ENCODE assay signal across 21 cellular contexts in the genomic region with DNA sequence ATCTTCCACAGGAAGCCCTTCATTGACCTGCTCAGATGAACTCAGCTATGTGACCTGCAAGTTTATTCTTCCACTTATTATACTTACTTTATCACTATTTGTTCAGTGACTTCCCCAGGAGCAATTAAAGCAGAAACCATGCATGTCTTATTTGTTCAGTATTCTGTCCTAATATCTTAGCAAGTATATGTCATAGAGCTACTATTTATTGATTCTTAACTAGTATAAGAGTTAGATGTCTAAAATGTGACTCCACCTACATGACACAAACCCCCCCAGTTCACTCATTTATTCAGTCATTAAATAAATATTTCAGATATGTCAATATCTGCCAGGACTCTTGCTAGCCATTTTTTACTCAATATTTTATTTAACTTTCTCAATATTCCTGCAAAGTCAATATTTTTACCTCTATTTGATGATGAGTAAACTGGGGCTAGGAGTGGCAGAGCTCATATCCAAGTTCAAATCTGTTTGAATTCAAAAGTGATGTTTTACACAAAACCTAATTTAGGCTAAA.
DNase-seq lines count a peak whose midpoint lies in the region; ATAC-seq and TF ChIP-seq lines count a peak whose summit lies in the region.
"Had no signal": no experiment of that assay in that cellular context is flagged by ENCODE, and none has a peak within 500 bp of the region (broad histone marks: within the 10 kb centered on the region; RNA-seq: fewer than 3 reads in every experiment).

No MANE protein-coding gene starts in this region.

- dilution Hi-C loops in mammary epithelial cell (cut with HindIII; ENCODE audit: low sequenced_read_pairs) = no loop called here

- H3K9ac ChIP-seq in PC-3 (ENCODE audit: low read length) (peak overlapping the region; percentile 48), trophoblast cell (ENCODE audit: low read length) (no peak overlapping the region), mammary epithelial cell (ENCODE audit: insufficient read depth, low read length) (no peak overlapping the region)

- no peak overlapping the region for H3K23ac ChIP-seq in trophoblast cell (ENCODE audit: low read length)

- H3K79me2 ChIP-seq in PC-3 (ENCODE audit: low read length) = no peaks in the 10 kb centered on the region
- H3K79me2 ChIP-seq in trophoblast cell (ENCODE audit: control insufficient read depth, insufficient read depth, low read length, poor library complexity) = no peaks in the 10 kb centered on the region
- H3K79me2 ChIP-seq in mammary epithelial cell (ENCODE audit: insufficient read depth, low read length) = no peaks in the 10 kb centered on the region

- peaks cover 4% of the 10 kb centered on the region for H3F3A ChIP-seq in PC-3 (ENCODE audit: low read length, unreplicated experiment)

- in situ Hi-C loops in mammary epithelial cell (cut with MboI; ENCODE audit: low sequenced_read_pairs in 2 of 2) = no loop called here

- BruUV-seq in PC-3 (replicated peaks; lab: Mats Ljungman, UMichigan) (no TSS peak), mammary epithelial cell (replicated peaks; lab: Mats Ljungman, UMichigan) (no TSS peak)

- no peak overlapping the region for H2AFZ ChIP-seq in PC-3 (ENCODE audit: low read length)
- H2AFZ ChIP-seq in trophoblast cell (ENCODE audit: insufficient read depth, low read length, poor library complexity) = no peak overlapping the region
- no peak overlapping the region for H2AFZ ChIP-seq in mammary epithelial cell (ENCODE audit: low read depth, low read length)

- H3K27me3 ChIP-seq in PC-3 (ENCODE audit: low read length) (no peaks in the 10 kb centered on the region), trophoblast cell (ENCODE audit: insufficient read depth, low read length) (no peaks in the 10 kb centered on the region), mammary epithelial cell (ENCODE audit: insufficient read depth, low read length) (no peaks in the 10 kb centered on the region)

- no peaks in the 10 kb centered on the region for H4K20me1 ChIP-seq in PC-3 (ENCODE audit: low read length)
- no peaks in the 10 kb centered on the region for H4K20me1 ChIP-seq in mammary epithelial cell (ENCODE audit: insufficient read depth, low read length)

- H4K8ac ChIP-seq in trophoblast cell (ENCODE audit: low read depth, low read length) = peak overlapping the region; percentile 54

- POLR2A ChIA-PET in PC-3 (lab: Charles Lee; ENCODE audit: unreplicated experiment) = interaction anchor here (0.6 to 0.7 kb wide), 2 partner anchors 35 to 85 kb away, joined by 3 to 4 read pairs; no protein-coding TSS in a partner anchor
- POLR2A ChIA-PET in activated CD4-positive, alpha-beta memory T cell treated with anti-CD3 and anti-CD28 coated beads, Interleukin-2, amount 10 ng/mL, durations not matched to agents 7 days and 5 days (lab: Charles Lee) = no interaction called here

- H3K4me1 ChIP-seq in PC-3 (ENCODE audit: insufficient read depth, low read length) (peaks cover 23% of the 10 kb centered on the region), trophoblast cell (ENCODE audit: control insufficient read depth in 1 of 2, insufficient read depth in 2 of 2, low read length in 2 of 2) (peaks cover 5 to 6% of the 10 kb centered on the region in 2 experiments), mammary epithelial cell (ENCODE audit: insufficient read depth, low read length) (no peaks in the 10 kb centered on the region)
- H3K4me1 ChIP-seq: Caco-2 had no signal

- no peak overlapping the region for H3K27ac Mint-ChIP-seq in activated CD4-positive, alpha-beta memory T cell treated with anti-CD3 and anti-CD28 coated beads, Interleukin-2, amount 10 ng/mL, durations not matched to agents 7 days and 5 days
- H3K27ac Mint-ChIP-seq: B cell; CD8-positive, alpha-beta T cell; T-cell had no signal

- H2AK5ac ChIP-seq in trophoblast cell (ENCODE audit: low read length) = no peak overlapping the region

- H2BK12ac ChIP-seq in trophoblast cell (ENCODE audit: low read length) = no peak overlapping the region

- no peak overlapping the region for H3K4ac ChIP-seq in trophoblast cell (ENCODE audit: low read depth, low read length)

- H3K4me3 ChIP-seq in PC-3 (ENCODE audit: low read length) (no peak overlapping the region), trophoblast cell (ENCODE audit: low read depth, low read length) (no peak overlapping the region), mammary epithelial cell (replicated peaks in 1 of 3; ENCODE audit: insufficient read depth in 1 of 3, low read depth in 2 of 3, low read length in 3 of 3) (no peak overlapping the region)

- no peak for TF ChIP-seq CTCF in PC-3 (conservative IDR thresholded peaks at IDR 0.05; ENCODE audit: low read depth, low read length)
- TF ChIP-seq CTCF in mammary epithelial cell (conservative IDR thresholded peaks at IDR 0.05 in 1 of 2, IDR thresholded peaks at IDR 0.05 in 1 of 2; ENCODE audit: extremely low read depth in 1 of 2, insufficient read depth in 1 of 2, low read depth in 1 of 2, low read length in 2 of 2) = no peak

- H3K27ac ChIP-seq in PC-3 (ENCODE audit: low read length) = peak overlapping the region; percentile 92
- no peak overlapping the region for H3K27ac ChIP-seq in trophoblast cell (ENCODE audit: low read depth, low read length)
- no peak overlapping the region for H3K27ac ChIP-seq in mammary epithelial cell (ENCODE audit: insufficient read depth, low read depth, low read length)
- H3K27ac ChIP-seq: C4-2B, RWPE1 had no signal

- CTCF ChIA-PET in PC-3 (lab: Charles Lee) (interaction anchor here (0.7 kb wide), 1 partner anchor 167 kb away, joined by 3 read pairs; no protein-coding TSS in a partner anchor), mammary epithelial cell (lab: Charles Lee; ENCODE audit: low non-redundant PET) (no interaction called here)
- CTCF ChIA-PET in activated CD4-positive, alpha-beta memory T cell treated with anti-CD3 and anti-CD28 coated beads, Interleukin-2, amount 10 ng/mL, durations not matched to agents 7 days and 5 days (lab: Charles Lee) = no interaction called here

- DNase-seq in NCI-H748 (lab: John Stamatoyannopoulos, UW; ENCODE audit: unreplicated experiment) (peak; percentile 11), NCI-H748 treated with DMSO at 0.1 percent for 48 hours (lab: John Stamatoyannopoulos, UW) (no peak), AG08395 (ENCODE audit: low spot score) (peak; percentile 0), PC-3 (peak; percentile 86), trophoblast cell (no peak), mammary epithelial cell (no peak)
- no peak for DNase-seq in activated CD4-positive, alpha-beta memory T cell treated with anti-CD3 and anti-CD28 coated beads, Interleukin-2, amount 10 ng/mL, durations not matched to agents 7 days and 5 days
- DNase-seq: Caco-2; CD8-positive, alpha-beta T cell; DMS 273 treated with DMSO at 0.1 percent for 48 hours; KG1; MM.1S; NCI-H2029; NCI-H446 treated with DMSO at 0.1 percent for 48 hours; NCI-H69; SHP77; T-cell had no signal

- intact Hi-C loops in PC-3 (cut with micrococcal nuclease) = loop anchor here (1.0 to 10.0 kb wide), 7 partner anchors 41 to 895 kb away; partner anchors contain the start of gene PLPP3
- intact Hi-C loops in mammary epithelial cell (cut with micrococcal nuclease) = no loop called here

- H3K18ac ChIP-seq in trophoblast cell (ENCODE audit: low read length) = no peak overlapping the region

- peaks cover 23% of the 10 kb centered on the region for H3K79me1 ChIP-seq in trophoblast cell (ENCODE audit: low read length)

- H3K36me3 Mint-ChIP-seq in activated CD4-positive, alpha-beta memory T cell treated with anti-CD3 and anti-CD28 coated beads, Interleukin-2, amount 10 ng/mL, durations not matched to agents 7 days and 5 days (ENCODE audit: low read depth) = no peaks in the 10 kb centered on the region
- H3K36me3 Mint-ChIP-seq: CD8-positive, alpha-beta T cell; T-cell had no signal

- H3K9me3 Mint-ChIP-seq in activated CD4-positive, alpha-beta memory T cell treated with anti-CD3 and anti-CD28 coated beads, Interleukin-2, amount 10 ng/mL, durations not matched to agents 7 days and 5 days = no peaks in the 10 kb centered on the region
- H3K9me3 Mint-ChIP-seq: CD8-positive, alpha-beta T cell; T-cell had no signal

- H3K4me3 Mint-ChIP-seq in activated CD4-positive, alpha-beta memory T cell treated with anti-CD3 and anti-CD28 coated beads, Interleukin-2, amount 10 ng/mL, durations not matched to agents 7 days and 5 days = no peak overlapping the region
- H3K4me3 Mint-ChIP-seq: B cell; CD8-positive, alpha-beta T cell; T-cell had no signal

- H3K4me1 Mint-ChIP-seq in activated CD4-positive, alpha-beta memory T cell treated with anti-CD3 and anti-CD28 coated beads, Interleukin-2, amount 10 ng/mL, durations not matched to agents 7 days and 5 days = no peaks in the 10 kb centered on the region
- H3K4me1 Mint-ChIP-seq: B cell, T-cell had no signal

- no peak overlapping the region for H3K14ac ChIP-seq in trophoblast cell (ENCODE audit: low read length)

- peak; percentile 91 for ATAC-seq in PC-3
- ATAC-seq: CD8-positive, alpha-beta T cell; Panc1; T-cell had no signal

- H3K4me2 ChIP-seq in PC-3 (ENCODE audit: low read length) (peak overlapping the region; percentile 60), trophoblast cell (ENCODE audit: low read length) (no peak overlapping the region), mammary epithelial cell (ENCODE audit: insufficient read depth, low read depth, low read length) (no peak overlapping the region)

- H3K36me3 ChIP-seq in PC-3 (ENCODE audit: low read depth, low read length) (peaks cover 6% of the 10 kb centered on the region; the same call in 1 of the 2 replicates), trophoblast cell (ENCODE audit: control insufficient read depth in 1 of 2, insufficient read depth in 2 of 2, low read length in 2 of 2) (no peaks in the 10 kb centered on the region), mammary epithelial cell (ENCODE audit: insufficient read depth, low read length) (no peaks in the 10 kb centered on the region)

- H4K12ac ChIP-seq in trophoblast cell (ENCODE audit: low read depth, low read length) = no peak overlapping the region

- H3K9me3 ChIP-seq in PC-3 (ENCODE audit: low read length) = peaks cover 8% of the 10 kb centered on the region; the same call in 1 of the 2 replicates
- no peaks in the 10 kb centered on the region for H3K9me3 ChIP-seq in trophoblast cell (ENCODE audit: insufficient read depth, low read depth, low read length)
- H3K9me3 ChIP-seq in mammary epithelial cell (replicated peaks; ENCODE audit: insufficient read depth, low read length) = no peaks in the 10 kb centered on the region
- H3K9me3 ChIP-seq: Caco-2 had no signal

- no peaks in the 10 kb centered on the region for H3K9me2 ChIP-seq in PC-3 (replicated peaks; ENCODE audit: low read length)

- H2BK5ac ChIP-seq in trophoblast cell (ENCODE audit: low read depth, low read length, poor library complexity) = no peak overlapping the region

- peak overlapping the region; percentile 66 for H2BK120ac ChIP-seq in trophoblast cell (ENCODE audit: insufficient read depth, low read length, poor library complexity)

- H4K91ac ChIP-seq in trophoblast cell (ENCODE audit: low read depth, low read length) = no peak overlapping the region

- no peaks in the 10 kb centered on the region for H3K27me3 Mint-ChIP-seq in activated CD4-positive, alpha-beta memory T cell treated with anti-CD3 and anti-CD28 coated beads, Interleukin-2, amount 10 ng/mL, durations not matched to agents 7 days and 5 days

Comparison
In these comparisons a context has a peak if more than half of its experiments do, and no peak if none do; other contexts are left out.
1. DNase-seq: peak in NCI-H748 (single experiment), AG08395 (single experiment) and PC-3 (single experiment); none in NCI-H748 treated with DMSO at 0.1 percent for 48 hours (single experiment), trophoblast cell (0 of 2), mammary epithelial cell (single experiment) and activated CD4-positive, alpha-beta memory T cell treated with anti-CD3 and anti-CD28 coated beads, Interleukin-2, amount 10 ng/mL, durations not matched to agents 7 days and 5 days (single experiment).